In the genomic region with DNA sequence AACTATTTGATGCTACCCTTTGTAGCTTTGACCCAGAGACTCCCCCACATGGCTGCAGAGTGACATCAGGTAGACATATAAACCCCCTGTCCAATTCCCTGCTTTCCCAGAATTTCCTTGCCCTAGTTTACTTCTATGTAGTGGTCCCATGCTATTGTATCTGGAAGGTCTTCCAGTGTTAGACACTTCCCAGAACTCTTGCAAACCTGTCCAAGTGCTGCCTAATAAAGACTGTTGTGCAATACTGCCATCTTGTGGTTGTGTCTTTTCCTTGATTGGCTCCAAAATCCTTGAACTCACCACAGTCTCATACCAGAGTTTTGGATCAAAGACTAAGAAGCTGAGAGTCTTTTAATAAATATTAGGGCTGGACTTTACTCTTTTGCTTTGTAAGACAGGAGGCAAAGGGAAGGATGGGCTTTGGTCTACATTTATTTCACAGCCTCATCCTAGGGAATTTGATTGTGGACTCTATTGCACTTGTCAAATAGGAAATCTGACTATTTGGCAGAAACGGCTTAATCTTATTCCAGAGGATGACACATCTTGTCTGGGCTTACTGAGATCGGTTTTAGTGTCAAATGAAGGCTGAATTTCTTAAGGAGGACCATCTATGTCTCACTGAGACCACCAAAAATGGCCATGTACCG, we compare ENCODE assay signal across 8 cellular contexts.
A peak's percentile ranks its signal among the peaks of the same experiment; 100 is the strongest.
DNase-seq lines count a peak whose midpoint lies in the region; ATAC-seq and TF ChIP-seq lines count a peak whose summit lies in the region.

No MANE protein-coding gene starts in this region.

- in situ Hi-C loops in ACHN (cut with HindIII; ENCODE audit: low pct_ligation_motif_present, low pct_unique_long_range_greater_than_20kb, low sequenced_read_pairs): no loop called here

- peak; percentile 86 for ATAC-seq in HG02798 (IDR thresholded peaks at IDR 0.05; ENCODE audit: poor library complexity, unreplicated experiment)
- ATAC-seq in GM19328 (IDR thresholded peaks at IDR 0.05; ENCODE audit: unreplicated experiment): no peak

- peak; percentile 57 for TF ChIP-seq CTCF in GM12875 (IDR thresholded peaks at IDR 0.05; ENCODE audit: borderline replicate concordance, insufficient read depth, low read depth, low read length)

- H3K4me3 ChIP-seq in GM12875 (ENCODE audit: low read depth, low read length): no peak overlapping the region

- DNase-seq in ACHN (peak; percentile 61), NCI-H1436 treated with DMSO at 0.1 percent for 48 hours (lab: John Stamatoyannopoulos, UW) (peak; percentile 17), SW480 (ENCODE audit: low spot score) (peak; percentile 46), glomerular endothelial cell (ENCODE audit: extremely low read depth, low read depth, low spot score) (peak; percentile 70), putamen (ENCODE audit: low spot score) (peak; percentile 77)

Comparison
In these comparisons a context has a peak if more than half of its experiments do, and no peak if none do; other contexts are left out.
1. DNase-seq: peak in every context shown above with its lines; median percentile 77 in putamen; 70 in glomerular endothelial cell; 61 in ACHN; 46 in SW480; 17 in NCI-H1436 treated with DMSO at 0.1 percent for 48 hours.